In the genomic region with DNA sequence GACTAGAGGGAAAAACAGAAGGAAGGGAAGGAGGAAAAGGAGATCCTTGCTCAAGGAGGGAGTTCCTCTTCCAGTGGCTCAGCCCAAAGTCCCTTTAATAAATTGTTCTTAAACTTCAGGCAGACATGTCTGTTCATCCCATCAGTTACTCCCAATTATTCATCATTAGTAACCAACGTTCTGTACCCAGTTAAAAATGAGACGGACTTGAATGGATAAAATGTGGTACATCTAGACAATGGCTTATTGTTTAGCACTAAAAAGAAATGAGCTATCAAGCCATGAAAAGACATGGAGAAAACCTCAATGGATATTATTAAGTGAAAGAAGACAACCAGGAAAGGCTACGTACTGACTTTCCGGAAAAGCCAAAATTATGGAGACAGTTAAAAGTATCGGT, we compare ENCODE assay signal across 9 cellular contexts.
"Had no signal": no experiment of that assay in that cellular context is flagged by ENCODE, and none has a peak within 500 bp of the region (broad histone marks: within the 10 kb centered on the region; RNA-seq: fewer than 3 reads in every experiment).

No MANE protein-coding gene starts in this region.

- H3K9me3 Mint-ChIP-seq: HFFc6, IgD-negative memory B cell had no signal

- H3K4me1 ChIP-seq: HAP-1 had no signal

- H3K9ac ChIP-seq: GM23248 had no signal

- H3K4me3 ChIP-seq: GM23248, HAP-1 had no signal

- H2AFZ ChIP-seq: GM23248 had no signal

- H3K9me3 ChIP-seq: HAP-1 had no signal

- H3K4me3 Mint-ChIP-seq: HFFc6, IgD-negative memory B cell had no signal

- DNase-seq: GM23248, GOT3, H7, HFFc6 had no signal

- H3K27ac Mint-ChIP-seq: HFFc6 had no signal

- H3K36me3 ChIP-seq: HAP-1 had no signal

- H3K36me3 Mint-ChIP-seq: IgD-negative memory B cell had no signal

- ATAC-seq: HCT116, HepG2 had no signal

- H3K27ac ChIP-seq: GM23248, HL-60 had no signal
